ENCODE assay signal across 7 cellular contexts in genomic region chr19:10404888-10405808, GRCh38. TPM values are rescaled to one million over a fixed set of nuclear protein-coding genes. Genes with fewer than 3 reads are reported as not detected.
A peak's percentile ranks its signal among the peaks of the same experiment; 100 is the strongest.
DNase-seq lines count a peak whose midpoint lies in the region; ATAC-seq and TF ChIP-seq lines count a peak whose summit lies in the region.

No MANE protein-coding gene starts in this region.

- no peaks in the 10 kb centered on the region for H3K9me3 Mint-ChIP-seq in activated CD8-positive, alpha-beta T cell treated with anti-CD3 and anti-CD28 coated beads, Interleukin-2, amount 10 ng/mL, durations not matched to agents 7 days and 5 days (ENCODE audit: insufficient read depth)
- no peaks in the 10 kb centered on the region for H3K9me3 Mint-ChIP-seq in stimulated activated naive B cell treated with anti-CD40 and anti-IgM and Interleukin-4, amounts not matched to agents 10 μg/mL and 1 μg/mL and 100 μg/mL, for 72 hours

- no peak for TF ChIP-seq CTCF in fibroblast of villous mesenchyme (IDR thresholded peaks at IDR 0.05; ENCODE audit: insufficient read depth, low read depth, low read length)

- peaks cover 78% of the 10 kb centered on the region for H3K4me1 Mint-ChIP-seq in activated CD8-positive, alpha-beta T cell treated with anti-CD3 and anti-CD28 coated beads, Interleukin-2, amount 10 ng/mL, durations not matched to agents 7 days and 5 days (ENCODE audit: low read depth)
- H3K4me1 Mint-ChIP-seq in stimulated activated naive B cell treated with anti-CD40 and anti-IgM and Interleukin-4, amounts not matched to agents 10 μg/mL and 1 μg/mL and 100 μg/mL, for 72 hours = peaks cover 57 to 90% of the 10 kb centered on the region in 2 donors

- DNase-seq in activated CD8-positive, alpha-beta T cell treated with anti-CD3 and anti-CD28 coated beads, Interleukin-2, amount 10 ng/mL, durations not matched to agents 7 days and 5 days = peak; percentile 81
- no peak for DNase-seq in fibroblast of villous mesenchyme (ENCODE audit: low read depth)
- no peak for DNase-seq in stimulated activated naive B cell treated with anti-CD40 and anti-IgM and Interleukin-4, amounts not matched to agents 10 μg/mL and 1 μg/mL and 100 μg/mL, for 72 hours
- DNase-seq in NCI-H82 treated with DMSO at 0.1 percent for 48 hours (lab: John Stamatoyannopoulos, UW; ENCODE audit: unreplicated experiment) = no peak
- DNase-seq in iPS-NIHi11 (ENCODE audit: low spot score) = no peak

- H3K27ac ChIP-seq in HUES6 (ENCODE audit: low read depth, low read length) = no peak overlapping the region

- H3K27ac Mint-ChIP-seq in activated CD8-positive, alpha-beta T cell treated with anti-CD3 and anti-CD28 coated beads, Interleukin-2, amount 10 ng/mL, durations not matched to agents 7 days and 5 days = peak overlapping the region; percentile 95
- H3K27ac Mint-ChIP-seq in stimulated activated naive B cell treated with anti-CD40 and anti-IgM and Interleukin-4, amounts not matched to agents 10 μg/mL and 1 μg/mL and 100 μg/mL, for 72 hours = peak overlapping the region; percentile 99

- no peak for ATAC-seq in activated CD8-positive, alpha-beta T cell treated with anti-CD3 and anti-CD28 coated beads, Interleukin-2, amount 10 ng/mL, durations not matched to agents 7 days and 5 days
- no peak for ATAC-seq in stimulated activated naive B cell treated with anti-CD40 and anti-IgM and Interleukin-4, amounts not matched to agents 10 μg/mL and 1 μg/mL and 100 μg/mL, for 72 hours (replicated peaks)
- no peak for ATAC-seq in HG02852 (IDR thresholded peaks at IDR 0.05; ENCODE audit: unreplicated experiment)

- peak overlapping the region; percentile 94 for H3K4me3 Mint-ChIP-seq in activated CD8-positive, alpha-beta T cell treated with anti-CD3 and anti-CD28 coated beads, Interleukin-2, amount 10 ng/mL, durations not matched to agents 7 days and 5 days
- H3K4me3 Mint-ChIP-seq in stimulated activated naive B cell treated with anti-CD40 and anti-IgM and Interleukin-4, amounts not matched to agents 10 μg/mL and 1 μg/mL and 100 μg/mL, for 72 hours = peak overlapping the region; percentile 98 to 99

- peaks cover 41% of the 10 kb centered on the region for H3K27me3 ChIP-seq in HUES6 (ENCODE audit: control insufficient read depth, insufficient read depth, low read length)

- H3K9ac ChIP-seq in HUES6 (ENCODE audit: low read length) = no peak overlapping the region

- H3K9me3 ChIP-seq in HUES6 (ENCODE audit: control insufficient read depth, insufficient read depth, low read depth, low read length) = no peaks in the 10 kb centered on the region

- POLR2A ChIA-PET in activated CD8-positive, alpha-beta T cell treated with anti-CD3 and anti-CD28 coated beads, Interleukin-2, amount 10 ng/mL, durations not matched to agents 7 days and 5 days (lab: Charles Lee) = interaction anchor here (0.5 to 8.8 kb wide), 11 partner anchors 13 to 354 kb away, joined by 3 to 239 read pairs (median 4); partner anchors contain the start of genes ICAM1, PDE4A and QTRT1

- peaks cover 6% of the 10 kb centered on the region for H3K4me1 ChIP-seq in HUES6 (ENCODE audit: control insufficient read depth, insufficient read depth, low read length)

- CTCF ChIA-PET in activated CD8-positive, alpha-beta T cell treated with anti-CD3 and anti-CD28 coated beads, Interleukin-2, amount 10 ng/mL, durations not matched to agents 7 days and 5 days (lab: Charles Lee) = interaction anchor here (0.6 to 24.9 kb wide), 13 partner anchors 13 to 297 kb away, joined by 3 to 1132 read pairs (median 7); partner anchors contain the start of genes ICAM1, PDE4A and QTRT1

- no peaks in the 10 kb centered on the region for H3K27me3 Mint-ChIP-seq in activated CD8-positive, alpha-beta T cell treated with anti-CD3 and anti-CD28 coated beads, Interleukin-2, amount 10 ng/mL, durations not matched to agents 7 days and 5 days (ENCODE audit: low read depth)
- no peaks in the 10 kb centered on the region for H3K27me3 Mint-ChIP-seq in stimulated activated naive B cell treated with anti-CD40 and anti-IgM and Interleukin-4, amounts not matched to agents 10 μg/mL and 1 μg/mL and 100 μg/mL, for 72 hours

- peaks cover 4% of the 10 kb centered on the region for H3K36me3 ChIP-seq in HUES6 (ENCODE audit: control insufficient read depth, insufficient read depth, low read length)

- H3K36me3 Mint-ChIP-seq in activated CD8-positive, alpha-beta T cell treated with anti-CD3 and anti-CD28 coated beads, Interleukin-2, amount 10 ng/mL, durations not matched to agents 7 days and 5 days (ENCODE audit: low read depth) = peaks cover 33% of the 10 kb centered on the region
- H3K36me3 Mint-ChIP-seq in stimulated activated naive B cell treated with anti-CD40 and anti-IgM and Interleukin-4, amounts not matched to agents 10 μg/mL and 1 μg/mL and 100 μg/mL, for 72 hours = peaks cover 11 to 16% of the 10 kb centered on the region in 2 donors

- H3K4me3 ChIP-seq in HUES6 (ENCODE audit: low read depth, low read length) (peak overlapping the region; percentile 99), fibroblast of villous mesenchyme (ENCODE audit: low read depth, low read length) (peak overlapping the region; percentile 83)

RNA-seq across cellular contexts. Expression of gene CDC37, which starts 1.8 kb away (rescaled TPM):
- total RNA-seq in activated CD8-positive, alpha-beta T cell treated with anti-CD3 and anti-CD28 coated beads, Interleukin-2, amount 10 ng/mL, durations not matched to agents 7 days and 5 days = 100 to 1,000 TPM; 264 to 288 TPM
- total RNA-seq in fibroblast of villous mesenchyme = 140 and 164 TPM in 2 replicates

RNA-seq across cellular contexts. Expression of gene PDE4A, which starts 15.2 kb away (rescaled TPM):
- total RNA-seq in activated CD8-positive, alpha-beta T cell treated with anti-CD3 and anti-CD28 coated beads, Interleukin-2, amount 10 ng/mL, durations not matched to agents 7 days and 5 days = 10 to 100 TPM; 54.2 to 56.0 TPM
- total RNA-seq in fibroblast of villous mesenchyme = 3.9 and 4.8 TPM in 2 replicates

RNA-seq across cellular contexts. Expression of gene TYK2, which starts 24.8 kb away (rescaled TPM):
- total RNA-seq in activated CD8-positive, alpha-beta T cell treated with anti-CD3 and anti-CD28 coated beads, Interleukin-2, amount 10 ng/mL, durations not matched to agents 7 days and 5 days = 100 to 1,000 TPM; 216 to 240 TPM
- total RNA-seq in fibroblast of villous mesenchyme = 83.8 and 96.6 TPM in 2 replicates
